ENCODE assay signal across 8 cellular contexts in the genomic region with DNA sequence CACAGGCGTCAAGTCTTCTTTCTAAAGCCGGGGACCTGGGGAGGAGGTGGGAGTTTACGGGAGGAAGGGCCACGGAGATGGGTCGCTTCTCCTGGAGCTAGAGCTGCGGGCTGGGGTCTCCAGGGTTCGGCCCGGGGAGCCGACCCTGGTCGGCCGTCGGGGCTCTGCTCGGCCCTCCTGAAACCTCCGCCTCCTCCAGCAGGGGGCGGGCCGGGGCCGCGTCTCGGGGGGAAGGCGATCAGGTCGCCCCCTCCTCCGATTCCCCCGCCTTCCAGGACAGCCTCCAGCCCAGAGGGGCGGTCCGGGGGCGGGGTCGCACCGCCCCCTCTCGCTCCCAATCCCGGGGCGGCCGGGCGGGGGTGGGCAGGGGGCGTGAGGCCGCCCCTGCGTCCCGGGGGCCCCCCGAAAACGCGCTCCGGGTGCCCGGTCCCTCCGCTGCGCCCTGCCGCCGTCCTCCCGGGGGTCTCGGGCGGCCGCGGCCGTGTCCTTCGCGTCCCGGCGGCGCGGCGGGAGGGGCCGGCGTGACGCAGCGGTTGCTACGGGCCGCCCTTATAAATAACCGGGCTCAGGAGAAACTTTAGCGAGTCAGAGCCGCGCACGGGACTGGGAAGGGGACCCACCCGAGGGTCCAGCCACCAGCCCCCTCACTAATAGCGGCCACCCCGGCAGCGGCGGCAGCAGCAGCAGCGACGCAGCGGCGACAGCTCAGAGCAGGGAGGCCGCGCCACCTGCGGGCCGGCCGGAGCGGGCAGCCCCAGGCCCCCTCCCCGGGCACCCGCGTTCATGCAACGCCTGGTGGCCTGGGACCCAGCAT. TPM values are rescaled to one million over a fixed set of nuclear protein-coding genes. Genes with fewer than 3 reads are reported as not detected.
DNase-seq lines count a peak whose midpoint lies in the region; ATAC-seq lines count a peak whose summit lies in the region.

A gene (plus strand): TSS at position 580 of the 814 bp plus-strand sequence. CDS start 204 bp downstream, at position 784.

- H3K9me3 Mint-ChIP-seq in activated CD8-positive, alpha-beta T cell treated with anti-CD3 and anti-CD28 coated beads, Interleukin-2, amount 10 ng/mL, durations not matched to agents 7 days and 5 days (ENCODE audit: insufficient read depth) = no peaks in the 10 kb centered on the region

- ATAC-seq in GM18502 (IDR thresholded peaks at IDR 0.05; ENCODE audit: poor library complexity, unreplicated experiment) = peak; percentile 40
- ATAC-seq in HG03342 (IDR thresholded peaks at IDR 0.05; ENCODE audit: unreplicated experiment) = peak; percentile 39
- ATAC-seq in activated CD8-positive, alpha-beta T cell treated with anti-CD3 and anti-CD28 coated beads, Interleukin-2, amount 10 ng/mL, durations not matched to agents 7 days and 5 days = peak; percentile 54

- DNase-seq in 8988T (peak; percentile 95), NCI-H82 treated with DMSO at 0.1 percent for 48 hours (lab: John Stamatoyannopoulos, UW; ENCODE audit: unreplicated experiment) (peak; percentile 53), lung microvascular endothelial cell (ENCODE audit: low read depth in 2 of 2) (peak; percentile 83 to 93)
- peak; percentile 89 for DNase-seq in activated CD8-positive, alpha-beta T cell treated with anti-CD3 and anti-CD28 coated beads, Interleukin-2, amount 10 ng/mL, durations not matched to agents 7 days and 5 days
- peak; percentile 73 for DNase-seq in stimulated activated CD8-positive, alpha-beta memory T cell treated with anti-CD3 and anti-CD28 coated beads, Interleukin-12 subunit alpha, Interleukin-12 subunit beta, amount 100 ng/mL, for 1 hour (ENCODE audit: low read depth)

- H3K4me1 Mint-ChIP-seq in activated CD8-positive, alpha-beta T cell treated with anti-CD3 and anti-CD28 coated beads, Interleukin-2, amount 10 ng/mL, durations not matched to agents 7 days and 5 days (ENCODE audit: low read depth) = peaks cover 31% of the 10 kb centered on the region

- no peaks in the 10 kb centered on the region for H3K9me3 ChIP-seq in ectodermal cell (ENCODE audit: control insufficient read depth, low read length)

- peaks cover 50% of the 10 kb centered on the region for H3K27me3 ChIP-seq in ectodermal cell (ENCODE audit: control insufficient read depth, insufficient read depth, low read length, poor library complexity, severe bottlenecking)

- H3K4me1 ChIP-seq in ectodermal cell (ENCODE audit: control insufficient read depth, insufficient read depth, low read length) = peaks cover 14% of the 10 kb centered on the region

- peak within 1 kb of the TSS; percentile 63 for H3K4me3 ChIP-seq in ectodermal cell (ENCODE audit: insufficient read depth, low read depth, low read length)

- POLR2A ChIA-PET in activated CD8-positive, alpha-beta T cell treated with anti-CD3 and anti-CD28 coated beads, Interleukin-2, amount 10 ng/mL, durations not matched to agents 7 days and 5 days (lab: Charles Lee) = interaction anchor here (0.5 to 1.8 kb wide), 14 partner anchors 10 to 791 kb away, joined by 3 to 7 read pairs (median 3); no protein-coding TSS in a partner anchor

- H3K4me3 Mint-ChIP-seq in activated CD8-positive, alpha-beta T cell treated with anti-CD3 and anti-CD28 coated beads, Interleukin-2, amount 10 ng/mL, durations not matched to agents 7 days and 5 days = peak within 1 kb of the TSS; percentile 79

- no peak within 1 kb of the TSS for H3K27ac ChIP-seq in ectodermal cell (ENCODE audit: insufficient read depth, low read depth, low read length, poor library complexity, severe bottlenecking)

- no peaks in the 10 kb centered on the region for H3K36me3 ChIP-seq in ectodermal cell (ENCODE audit: control insufficient read depth, insufficient read depth, low read length)

- CTCF ChIA-PET in activated CD8-positive, alpha-beta T cell treated with anti-CD3 and anti-CD28 coated beads, Interleukin-2, amount 10 ng/mL, durations not matched to agents 7 days and 5 days (lab: Charles Lee) = interaction anchor here (0.7 to 2.6 kb wide), 15 partner anchors 12 to 386 kb away, joined by 3 to 9 read pairs (median 3); no protein-coding TSS in a partner anchor

- peaks cover 22% of the 10 kb centered on the region for H3K36me3 Mint-ChIP-seq in activated CD8-positive, alpha-beta T cell treated with anti-CD3 and anti-CD28 coated beads, Interleukin-2, amount 10 ng/mL, durations not matched to agents 7 days and 5 days (ENCODE audit: low read depth)

- H3K27ac Mint-ChIP-seq in activated CD8-positive, alpha-beta T cell treated with anti-CD3 and anti-CD28 coated beads, Interleukin-2, amount 10 ng/mL, durations not matched to agents 7 days and 5 days = peak within 1 kb of the TSS; percentile 91

- WGBS in ectodermal cell, 2 experiments = 0 to 1% methylated on average over 89 of the region's 89 CpGs

- H3K27me3 Mint-ChIP-seq in activated CD8-positive, alpha-beta T cell treated with anti-CD3 and anti-CD28 coated beads, Interleukin-2, amount 10 ng/mL, durations not matched to agents 7 days and 5 days (ENCODE audit: low read depth) = peaks cover 7% of the 10 kb centered on the region

RNA-seq across cellular contexts. Expression of the gene that starts here (rescaled TPM):
- total RNA-seq in activated CD8-positive, alpha-beta T cell treated with anti-CD3 and anti-CD28 coated beads, Interleukin-2, amount 10 ng/mL, durations not matched to agents 7 days and 5 days = 10 to 100 TPM; 28.8 to 32.0 TPM
- polyA plus RNA-seq in ectodermal cell (2013, experiment 1 of 4) = 1.9 TPM
- 1.6 TPM for polyA plus RNA-seq in ectodermal cell (2013, experiment 2 of 4)
- polyA plus RNA-seq in ectodermal cell (2013, experiment 3 of 4) = 2.4 TPM
- 2.7 TPM for polyA plus RNA-seq in ectodermal cell (2013, experiment 4 of 4)
- total RNA-seq in lung microvascular endothelial cell = 8.5 and 35.9 TPM in 2 replicates
